22 cellular contexts compared by ENCODE assay signal in the genomic region with DNA sequence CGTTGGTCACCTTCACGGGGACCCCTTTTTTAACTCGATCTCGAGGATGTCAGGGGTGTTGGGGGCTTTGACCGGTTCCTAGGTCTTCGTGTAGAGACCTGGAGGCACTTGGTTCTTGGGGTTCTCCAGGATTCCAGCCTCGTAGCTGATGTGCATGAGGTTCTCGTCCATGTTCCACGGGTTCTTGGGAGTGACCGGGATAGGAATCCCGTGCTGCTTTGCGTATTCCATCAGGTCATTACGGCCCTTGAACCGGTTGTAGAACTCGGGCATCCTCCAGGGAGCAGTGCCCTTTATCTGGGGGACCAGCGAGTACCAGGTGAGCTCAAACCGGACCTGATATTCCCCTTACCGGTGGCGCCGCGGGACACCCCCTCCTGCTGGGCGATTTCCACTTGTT.
"Had no signal": no experiment of that assay in that cellular context is flagged by ENCODE, and none has a peak within 500 bp of the region (broad histone marks: within the 10 kb centered on the region; RNA-seq: fewer than 3 reads in every experiment).

No MANE protein-coding gene starts in this region.

- H3K4me3 ChIP-seq: SJSA1, SK-N-MC had no signal

- H3K27me3 ChIP-seq: SJSA1 had no signal

- H3K36me3 ChIP-seq: SJSA1 had no signal

- ATAC-seq: HepG2 had no signal

- DNase-seq: IMR-90, Karpas-422, KG1, MM.1S, NCI-H1092 treated with DMSO at 0.1 percent for 48 hours, NCI-H1436, NCI-H187, NCI-H2029, NCI-H2081 treated with DMSO at 0.1 percent for 48 hours, NCI-H2171, NCI-H226, NCI-H446, NCI-H510A, NCI-H524 treated with DMSO at 0.1 percent for 48 hours, NCI-H69, NCI-H774, Right ventricle myocardium superior, RPMI8226, SIG-M5 had no signal

- H3K27ac ChIP-seq: SJSA1, SK-N-MC had no signal

- H3K9me3 ChIP-seq: SJSA1 had no signal

- H3K4me1 ChIP-seq: SJSA1 had no signal
